In genomic region chr15:93477721-93478120, GRCh38 we compare ENCODE assay signal across 22 cellular contexts.
DNase-seq lines count a peak whose midpoint lies in the region; ATAC-seq and TF ChIP-seq lines count a peak whose summit lies in the region.
"Had no signal": no experiment of that assay in that cellular context is flagged by ENCODE, and none has a peak within 500 bp of the region (broad histone marks: within the 10 kb centered on the region; RNA-seq: fewer than 3 reads in every experiment).

No MANE protein-coding gene starts in this region.

- DNase-seq in endodermal cell: peak; percentile 63
- DNase-seq in upper lobe of left lung: peak in 1 of 2 donors; percentile 62
- DNase-seq in NCI-H82 (lab: John Stamatoyannopoulos, UW): no peak
- no peak for DNase-seq in HUDEP-2 (lab: John Stamatoyannopoulos, UW; ENCODE audit: unreplicated experiment in 76 of 76)
- no peak for DNase-seq in NCI-H1417 treated with DMSO at 0.1 percent for 48 hours (lab: John Stamatoyannopoulos, UW)
- DNase-seq: ACHN; C1 segment of cervical spinal cord; CD8-positive, alpha-beta memory T cell; DMS79 treated with DMSO at 0.1 percent for 48 hours; MV-4-11; NCI-H187; NCI-H2107; NCI-H226; NCI-H524 treated with DMSO at 0.1 percent for 48 hours; PC-9; SW 1271 had no signal

- WGBS in HUES64: 5% methylated on average over 4 of the region's 4 CpGs
- WGBS in endodermal cell (ENCODE audit: insufficient coverage in 1 of 2, insufficient read length in 1 of 2), 2 experiments: 53 to 58% methylated on average over 3 to 4 of the region's 4 CpGs
- WGBS in upper lobe of left lung, 2 donors: 52 to 55% methylated on average over 4 of the region's 4 CpGs

- H3K9me3 ChIP-seq in HUES64 (ENCODE audit: insufficient read depth, low read depth, low read length) (no peaks in the 10 kb centered on the region), endodermal cell (ENCODE audit: control insufficient read depth, low read length) (peaks cover 8% of the 10 kb centered on the region), iPS-20b (ENCODE audit: insufficient read depth, low read depth, low read length) (no peaks in the 10 kb centered on the region), upper lobe of left lung (no peaks in the 10 kb centered on the region)

- TF ChIP-seq CTCF in endodermal cell (conservative IDR thresholded peaks at IDR 0.05) (peak; percentile 30), upper lobe of left lung (IDR thresholded peaks at IDR 0.05) (peak in 3 of 6 experiments; percentile 12 to 37 (median 27))

- H3K4me1 ChIP-seq in HUES64 (ENCODE audit: insufficient read depth, low read length): peaks cover 32% of the 10 kb centered on the region
- peaks cover 3% of the 10 kb centered on the region for H3K4me1 ChIP-seq in endodermal cell (ENCODE audit: control insufficient read depth, insufficient read depth, low read length)
- H3K4me1 ChIP-seq in iPS-20b (ENCODE audit: insufficient read depth, low read length): peaks cover 21% of the 10 kb centered on the region
- H3K4me1 ChIP-seq in upper lobe of left lung: no peaks in the 10 kb centered on the region

- H3K4me1 Mint-ChIP-seq in endodermal cell: peaks cover 32% of the 10 kb centered on the region
- H3K4me1 Mint-ChIP-seq: CD8-positive, alpha-beta memory T cell had no signal

- H3K4me3 ChIP-seq in HUES64 (ENCODE audit: low read length): no peak overlapping the region
- no peak overlapping the region for H3K4me3 ChIP-seq in endodermal cell (ENCODE audit: low read length)
- H3K4me3 ChIP-seq in iPS-20b (ENCODE audit: low read length): peak overlapping the region; percentile 31; the same call in 1 of the 2 replicates
- no peak overlapping the region for H3K4me3 ChIP-seq in upper lobe of left lung
- H3K4me3 ChIP-seq: PC-9 had no signal

- ATAC-seq in upper lobe of left lung (ENCODE audit: low FRiP score in 2 of 2) (peak; percentile 52 to 76), HG02938 (IDR thresholded peaks at IDR 0.05; ENCODE audit: unreplicated experiment) (no peak)
- ATAC-seq: HCT116 had no signal

- TF ChIP-seq POLR2A in upper lobe of left lung (IDR thresholded peaks at IDR 0.05): no peak

- peak overlapping the region; percentile 85 for H3K27ac ChIP-seq in HUES64 (ENCODE audit: low read depth, low read length)
- H3K27ac ChIP-seq in endodermal cell (ENCODE audit: low read depth, low read length): no peak overlapping the region
- no peak overlapping the region for H3K27ac ChIP-seq in iPS-20b (ENCODE audit: low read length)
- H3K27ac ChIP-seq in upper lobe of left lung: no peak overlapping the region
- H3K27ac ChIP-seq: KMS-11, PC-9, RWPE1 had no signal

- TF ChIP-seq EP300 in upper lobe of left lung (IDR thresholded peaks at IDR 0.05): no peak

- H3K27ac Mint-ChIP-seq in endodermal cell: no peak overlapping the region
- H3K27ac Mint-ChIP-seq: CD8-positive, alpha-beta memory T cell had no signal

- H3K36me3 Mint-ChIP-seq in endodermal cell (ENCODE audit: low read depth): peaks cover 6% of the 10 kb centered on the region
- H3K36me3 Mint-ChIP-seq: CD8-positive, alpha-beta memory T cell had no signal

- H3K9me3 Mint-ChIP-seq in endodermal cell: peaks cover 6% of the 10 kb centered on the region
- H3K9me3 Mint-ChIP-seq: CD8-positive, alpha-beta memory T cell had no signal

- H3K9ac ChIP-seq in HUES64 (ENCODE audit: low read depth, low read length) (peak overlapping the region; percentile 17; the same call in 1 of the 2 replicates), endodermal cell (ENCODE audit: extremely low read depth, low read length, poor library complexity, severe bottlenecking) (no peak overlapping the region), iPS-20b (ENCODE audit: low read depth, low read length) (no peak overlapping the region)
- H3K9ac ChIP-seq: KMS-11 had no signal

- no peaks in the 10 kb centered on the region; the same call in 1 of the 2 replicates for H3K27me3 ChIP-seq in HUES64 (ENCODE audit: insufficient read depth, low read length)
- H3K27me3 ChIP-seq in endodermal cell (ENCODE audit: control insufficient read depth, insufficient read depth, low read length, poor library complexity, severe bottlenecking): peaks cover 12% of the 10 kb centered on the region
- H3K27me3 ChIP-seq in iPS-20b (ENCODE audit: insufficient read depth, low read length): peaks cover 10% of the 10 kb centered on the region; the same call in 1 of the 2 replicates
- no peaks in the 10 kb centered on the region for H3K27me3 ChIP-seq in upper lobe of left lung

- peaks cover 9% of the 10 kb centered on the region for H3K27me3 Mint-ChIP-seq in endodermal cell (ENCODE audit: insufficient read depth)

- no peaks in the 10 kb centered on the region for H3K36me3 ChIP-seq in HUES64 (ENCODE audit: insufficient read depth, low read length)
- no peaks in the 10 kb centered on the region for H3K36me3 ChIP-seq in endodermal cell (ENCODE audit: control insufficient read depth, insufficient read depth, low read length)
- no peaks in the 10 kb centered on the region for H3K36me3 ChIP-seq in iPS-20b (ENCODE audit: insufficient read depth, low read depth, low read length)
- H3K36me3 ChIP-seq in upper lobe of left lung: no peaks in the 10 kb centered on the region

- no peak overlapping the region for H3K4me3 Mint-ChIP-seq in endodermal cell
- H3K4me3 Mint-ChIP-seq: CD8-positive, alpha-beta memory T cell had no signal
